8 cellular contexts compared by ENCODE assay signal in the genomic region with DNA sequence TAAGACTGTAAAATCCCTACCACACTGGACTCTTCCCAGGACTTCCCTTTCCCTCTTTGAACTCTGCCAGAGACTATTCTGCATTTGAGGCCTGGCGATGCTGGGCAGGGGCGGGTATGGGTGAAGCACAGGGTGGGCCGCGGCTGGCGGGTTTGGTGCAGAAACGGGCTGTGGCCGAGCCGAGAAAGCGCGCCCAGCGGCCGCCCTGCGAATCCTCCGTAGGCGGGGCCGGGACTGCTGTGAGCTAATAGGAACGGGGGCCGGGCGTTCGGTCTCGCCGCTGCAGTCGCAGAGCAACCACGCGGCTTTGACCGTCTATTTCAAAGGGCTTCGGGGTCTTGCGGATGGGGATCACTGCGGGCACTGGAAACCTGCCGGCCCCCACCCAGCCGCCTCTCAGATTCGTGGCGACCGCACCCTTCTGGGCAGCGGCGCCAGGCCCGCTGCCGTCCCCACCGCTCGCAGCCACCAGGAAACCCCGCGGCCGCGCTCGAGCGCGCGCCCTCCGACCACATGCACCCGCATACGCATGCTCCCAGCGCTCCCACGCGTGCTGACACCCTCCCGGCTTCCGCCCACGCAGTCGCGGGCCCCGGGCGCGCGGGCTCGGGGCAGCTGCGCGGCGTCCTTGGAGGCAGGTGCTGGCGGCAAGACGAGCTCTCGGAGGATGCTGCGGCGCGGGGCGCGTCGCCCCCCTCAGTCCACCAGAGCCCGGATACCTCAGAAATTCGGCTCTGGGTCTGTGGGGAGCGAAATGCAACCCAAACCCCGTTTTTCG. TPM values are rescaled to one million over a fixed set of nuclear protein-coding genes. Genes with fewer than 3 reads are reported as not detected.
A peak's percentile ranks its signal among the peaks of the same experiment; 100 is the strongest.
DNase-seq lines count a peak whose midpoint lies in the region; ATAC-seq, FAIRE-seq and TF ChIP-seq lines count a peak whose summit lies in the region.

No MANE protein-coding gene starts in this region.

- H3K27ac ChIP-seq in kidney (ENCODE audit: low read depth in 2 of 2, low read length in 2 of 2), result peak overlapping the region; percentile 98 to 99

- peak; percentile 58 for ATAC-seq in GM18867 (IDR thresholded peaks at IDR 0.05; ENCODE audit: unreplicated experiment)
- peak; percentile 50 for ATAC-seq in HG03095 (IDR thresholded peaks at IDR 0.05; ENCODE audit: unreplicated experiment)
- ATAC-seq in activated CD4-positive, CD25-positive, alpha-beta regulatory T cell treated with anti-CD3 and anti-CD28 coated beads, Interleukin-2, amount 50 U/mL, for 24 hours, result peak; percentile 34 to 37

- H3K9me3 ChIP-seq in kidney (ENCODE audit: control insufficient read depth in 1 of 2, low read length in 2 of 2), result no peaks in the 10 kb centered on the region

- H3K36me3 ChIP-seq in kidney (ENCODE audit: control insufficient read depth in 1 of 2, insufficient read depth in 2 of 2, low read length in 2 of 2), result no peaks in the 10 kb centered on the region

- FAIRE-seq in kidney (lab: Jason Lieb, UNC), result no peak

- intact Hi-C loops in kidney (cut with DNase I), result no loop called here

- H3K4me1 ChIP-seq in kidney (ENCODE audit: control insufficient read depth in 1 of 2, insufficient read depth in 1 of 2, low read depth in 1 of 2, low read length in 2 of 2), result peaks cover 7% of the 10 kb centered on the region in 2 donors

- peak; percentile 35 for TF ChIP-seq CTCF in kidney (IDR thresholded peaks at IDR 0.05; ENCODE audit: borderline replicate concordance, extremely low read depth, insufficient read depth)

- peak overlapping the region; percentile 75 to 88 for H3K4me3 ChIP-seq in kidney (ENCODE audit: low read length in 2 of 2)

- DNase-seq in AG08396 (ENCODE audit: low spot score) (peak; percentile 85), NCI-H2196 treated with DMSO at 0.1 percent for 48 hours (lab: John Stamatoyannopoulos, UW; ENCODE audit: unreplicated experiment) (peak; percentile 68), cerebellar cortex (ENCODE audit: low spot score) (peak; percentile 83), kidney (peak; percentile 96)
- peak; percentile 72 to 75 for DNase-seq in stimulated activated CD4-positive, alpha-beta T cell treated with anti-CD3 and anti-CD28 coated beads, Interleukin-15, amount 100 ng/mL, for 1 hour (ENCODE audit: low read depth in 1 of 2, low spot score in 1 of 2)

- peak overlapping the region; percentile 88 for H3K9ac ChIP-seq in kidney (ENCODE audit: low read length in 2 of 2)

RNA-seq across cellular contexts. Expression of a gene that starts 32.7 kb away (rescaled TPM):
- 48.4 TPM for total RNA-seq in kidney
- 47.3 TPM for polyA plus RNA-seq in kidney (ENCODE audit: insufficient read depth, low read depth, low replicate concordance)

Comparison
In these comparisons a context has a peak if more than half of its experiments do, and no peak if none do; other contexts are left out.
1. Peak in every context shown above with its lines: DNase-seq, ATAC-seq, H3K4me3 ChIP-seq and H3K27ac ChIP-seq.